In the genomic region with DNA sequence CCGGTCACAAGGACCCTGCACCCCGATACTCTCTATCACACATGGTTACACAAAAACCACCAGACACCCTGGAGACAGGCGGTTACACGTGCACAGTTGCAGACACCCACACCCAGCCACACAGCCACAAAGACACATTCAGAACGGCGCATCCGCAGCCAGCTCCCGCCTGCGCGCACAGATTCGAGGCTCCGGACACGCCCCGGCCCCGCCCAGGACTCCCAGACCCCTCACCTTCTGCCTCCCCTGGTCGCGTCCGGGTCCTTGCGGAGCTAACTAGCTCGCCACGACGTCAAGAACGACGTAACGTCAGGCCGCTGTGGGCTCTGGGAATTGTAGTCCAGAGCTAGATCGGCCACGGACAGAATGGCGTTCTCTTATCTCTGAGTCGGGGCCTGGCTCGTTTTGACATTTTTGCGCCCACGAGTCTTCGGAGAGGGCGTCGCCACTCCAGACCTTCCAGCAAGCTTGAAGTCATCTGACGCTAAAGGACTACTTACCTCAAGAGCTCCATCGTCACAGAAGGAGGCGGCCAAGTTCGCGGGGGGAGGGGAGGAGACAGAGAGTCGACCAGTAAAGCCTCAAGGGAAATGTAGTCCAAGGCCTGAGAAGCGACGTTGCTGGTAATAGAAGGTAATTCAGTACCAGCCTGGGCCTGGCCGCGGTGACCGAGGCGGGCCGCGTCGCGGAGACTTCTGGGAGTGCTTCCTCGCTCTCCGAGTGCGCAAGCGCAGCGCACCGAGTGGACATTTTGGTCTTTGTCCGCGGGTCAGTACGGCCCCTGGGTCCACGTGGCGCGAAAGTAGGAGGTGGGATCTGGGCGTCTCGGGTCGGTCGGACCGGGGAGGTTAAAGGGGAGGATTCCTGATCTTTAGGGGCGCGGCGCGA, we compare ENCODE assay signal across 1 cellular context.
A peak's percentile ranks its signal among the peaks of the same experiment; 100 is the strongest.
TF ChIP-seq lines count a peak whose summit lies in the region.

A gene (plus strand): TSS at position 719 of the 888 bp plus-strand sequence. CDS start 21,335 bp downstream, outside the sequence.
A gene (minus strand): TSS at position 278 of the 888 bp plus-strand sequence. CDS start 12,680 bp downstream, outside the sequence.

TF ChIP-seq in HepG2, 621 proteins besides CTCF, POLR2A, EP300 and RAD21 (continued from another document):
- TF ChIP-seq, protein P1, sequence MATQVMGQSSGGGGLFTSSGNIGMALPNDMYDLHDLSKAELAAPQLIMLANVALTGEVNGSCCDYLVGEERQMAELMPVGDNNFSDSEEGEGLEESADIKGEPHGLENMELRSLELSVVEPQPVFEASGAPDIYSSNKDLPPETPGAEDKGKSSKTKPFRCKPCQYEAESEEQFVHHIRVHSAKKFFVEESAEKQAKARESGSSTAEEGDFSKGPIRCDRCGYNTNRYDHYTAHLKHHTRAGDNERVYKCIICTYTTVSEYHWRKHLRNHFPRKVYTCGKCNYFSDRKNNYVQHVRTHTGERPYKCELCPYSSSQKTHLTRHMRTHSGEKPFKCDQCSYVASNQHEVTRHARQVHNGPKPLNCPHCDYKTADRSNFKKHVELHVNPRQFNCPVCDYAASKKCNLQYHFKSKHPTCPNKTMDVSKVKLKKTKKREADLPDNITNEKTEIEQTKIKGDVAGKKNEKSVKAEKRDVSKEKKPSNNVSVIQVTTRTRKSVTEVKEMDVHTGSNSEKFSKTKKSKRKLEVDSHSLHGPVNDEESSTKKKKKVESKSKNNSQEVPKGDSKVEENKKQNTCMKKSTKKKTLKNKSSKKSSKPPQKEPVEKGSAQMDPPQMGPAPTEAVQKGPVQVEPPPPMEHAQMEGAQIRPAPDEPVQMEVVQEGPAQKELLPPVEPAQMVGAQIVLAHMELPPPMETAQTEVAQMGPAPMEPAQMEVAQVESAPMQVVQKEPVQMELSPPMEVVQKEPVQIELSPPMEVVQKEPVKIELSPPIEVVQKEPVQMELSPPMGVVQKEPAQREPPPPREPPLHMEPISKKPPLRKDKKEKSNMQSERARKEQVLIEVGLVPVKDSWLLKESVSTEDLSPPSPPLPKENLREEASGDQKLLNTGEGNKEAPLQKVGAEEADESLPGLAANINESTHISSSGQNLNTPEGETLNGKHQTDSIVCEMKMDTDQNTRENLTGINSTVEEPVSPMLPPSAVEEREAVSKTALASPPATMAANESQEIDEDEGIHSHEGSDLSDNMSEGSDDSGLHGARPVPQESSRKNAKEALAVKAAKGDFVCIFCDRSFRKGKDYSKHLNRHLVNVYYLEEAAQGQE (IDR thresholded peaks at IDR 0.05; ENCODE audit: borderline replicate concordance in 1 of 2, low read depth in 1 of 2, low read length in 2 of 2): peak in 1 of 2 experiments; percentile 23; a peak in 1 of 4 replicates
- no peak for TF ChIP-seq KDM1A (CRISPR knock-in tag; IDR thresholded peaks at IDR 0.05)
- TF ChIP-seq, protein P2, sequence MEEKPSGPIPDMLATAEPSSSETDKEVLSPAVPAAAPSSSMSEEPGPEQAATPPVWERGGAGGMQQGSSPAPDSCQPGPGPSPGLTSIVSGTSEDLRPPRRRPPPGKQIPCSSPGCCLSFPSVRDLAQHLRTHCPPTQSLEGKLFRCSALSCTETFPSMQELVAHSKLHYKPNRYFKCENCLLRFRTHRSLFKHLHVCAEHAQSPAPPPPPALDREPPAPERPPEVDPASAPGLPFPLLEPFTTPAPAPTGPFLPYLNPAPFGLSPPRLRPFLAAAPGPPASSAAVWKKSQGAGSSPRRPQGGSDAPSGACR (CRISPR knock-in tag; IDR thresholded peaks at IDR 0.05): 0 out of 2 replicates have a peak, but pooled peaks have one; percentile 30
- no peak for TF ChIP-seq SMC3 (IDR thresholded peaks at IDR 0.05; ENCODE audit: low read length)
- no peak for TF ChIP-seq RFX3 (CRISPR knock-in tag; IDR thresholded peaks at IDR 0.05)
- TF ChIP-seq KDM3A (CRISPR knock-in tag; IDR thresholded peaks at IDR 0.05; ENCODE audit: low read depth): 0 out of 2 replicates have a peak, but pooled peaks have one; percentile 61
- TF ChIP-seq, protein P3, sequence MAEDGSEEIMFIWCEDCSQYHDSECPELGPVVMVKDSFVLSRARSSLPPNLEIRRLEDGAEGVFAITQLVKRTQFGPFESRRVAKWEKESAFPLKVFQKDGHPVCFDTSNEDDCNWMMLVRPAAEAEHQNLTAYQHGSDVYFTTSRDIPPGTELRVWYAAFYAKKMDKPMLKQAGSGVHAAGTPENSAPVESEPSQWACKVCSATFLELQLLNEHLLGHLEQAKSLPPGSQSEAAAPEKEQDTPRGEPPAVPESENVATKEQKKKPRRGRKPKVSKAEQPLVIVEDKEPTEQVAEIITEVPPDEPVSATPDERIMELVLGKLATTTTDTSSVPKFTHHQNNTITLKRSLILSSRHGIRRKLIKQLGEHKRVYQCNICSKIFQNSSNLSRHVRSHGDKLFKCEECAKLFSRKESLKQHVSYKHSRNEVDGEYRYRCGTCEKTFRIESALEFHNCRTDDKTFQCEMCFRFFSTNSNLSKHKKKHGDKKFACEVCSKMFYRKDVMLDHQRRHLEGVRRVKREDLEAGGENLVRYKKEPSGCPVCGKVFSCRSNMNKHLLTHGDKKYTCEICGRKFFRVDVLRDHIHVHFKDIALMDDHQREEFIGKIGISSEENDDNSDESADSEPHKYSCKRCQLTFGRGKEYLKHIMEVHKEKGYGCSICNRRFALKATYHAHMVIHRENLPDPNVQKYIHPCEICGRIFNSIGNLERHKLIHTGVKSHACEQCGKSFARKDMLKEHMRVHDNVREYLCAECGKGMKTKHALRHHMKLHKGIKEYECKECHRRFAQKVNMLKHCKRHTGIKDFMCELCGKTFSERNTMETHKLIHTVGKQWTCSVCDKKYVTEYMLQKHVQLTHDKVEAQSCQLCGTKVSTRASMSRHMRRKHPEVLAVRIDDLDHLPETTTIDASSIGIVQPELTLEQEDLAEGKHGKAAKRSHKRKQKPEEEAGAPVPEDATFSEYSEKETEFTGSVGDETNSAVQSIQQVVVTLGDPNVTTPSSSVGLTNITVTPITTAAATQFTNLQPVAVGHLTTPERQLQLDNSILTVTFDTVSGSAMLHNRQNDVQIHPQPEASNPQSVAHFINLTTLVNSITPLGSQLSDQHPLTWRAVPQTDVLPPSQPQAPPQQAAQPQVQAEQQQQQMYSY (CRISPR knock-in tag; IDR thresholded peaks at IDR 0.05): 0 out of 2 replicates have a peak, but pooled peaks have one; percentile 33
- no peak for TF ChIP-seq ZNF225 (CRISPR knock-in tag; IDR thresholded peaks at IDR 0.05)
- no peak for TF ChIP-seq MBD4 (IDR thresholded peaks at IDR 0.05; ENCODE audit: borderline replicate concordance, low read length)
- no peak for TF ChIP-seq SYNCRIP (IDR thresholded peaks at IDR 0.05; ENCODE audit: insufficient read depth, low read depth, low read length)
- no peak for TF ChIP-seq GABPA (IDR thresholded peaks at IDR 0.05; ENCODE audit: low read depth, low read length)
- TF ChIP-seq GABPA (CRISPR knock-in tag; IDR thresholded peaks at IDR 0.05; ENCODE audit: low read depth): peak; percentile 70; the same call in 1 of the 2 replicates
- 0 out of 2 replicates have a peak, but pooled peaks have one; percentile 37 for TF ChIP-seq RARA (CRISPR knock-in tag; IDR thresholded peaks at IDR 0.05)
- peak; percentile 88 for TF ChIP-seq HOXD1 (CRISPR knock-in tag; IDR thresholded peaks at IDR 0.05)
- peak; percentile 88 for TF ChIP-seq ASH2L (IDR thresholded peaks at IDR 0.05; ENCODE audit: insufficient read length, low read depth, low read length)
- peak; percentile 36; the same call in 1 of the 2 replicates for TF ChIP-seq NR2F6 (IDR thresholded peaks at IDR 0.05)
- peak; percentile 51 for TF ChIP-seq NR2F6 (CRISPR knock-in tag; IDR thresholded peaks at IDR 0.05)
- peak; percentile 86 for TF ChIP-seq ZBTB7B (CRISPR knock-in tag; IDR thresholded peaks at IDR 0.05)
- TF ChIP-seq, protein P4, sequence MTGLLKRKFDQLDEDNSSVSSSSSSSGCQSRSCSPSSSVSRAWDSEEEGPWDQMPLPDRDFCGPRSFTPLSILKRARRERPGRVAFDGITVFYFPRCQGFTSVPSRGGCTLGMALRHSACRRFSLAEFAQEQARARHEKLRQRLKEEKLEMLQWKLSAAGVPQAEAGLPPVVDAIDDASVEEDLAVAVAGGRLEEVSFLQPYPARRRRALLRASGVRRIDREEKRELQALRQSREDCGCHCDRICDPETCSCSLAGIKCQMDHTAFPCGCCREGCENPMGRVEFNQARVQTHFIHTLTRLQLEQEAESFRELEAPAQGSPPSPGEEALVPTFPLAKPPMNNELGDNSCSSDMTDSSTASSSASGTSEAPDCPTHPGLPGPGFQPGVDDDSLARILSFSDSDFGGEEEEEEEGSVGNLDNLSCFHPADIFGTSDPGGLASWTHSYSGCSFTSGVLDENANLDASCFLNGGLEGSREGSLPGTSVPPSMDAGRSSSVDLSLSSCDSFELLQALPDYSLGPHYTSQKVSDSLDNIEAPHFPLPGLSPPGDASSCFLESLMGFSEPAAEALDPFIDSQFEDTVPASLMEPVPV (CRISPR knock-in tag; IDR thresholded peaks at IDR 0.05): peak; percentile 15; the same call in 1 of the 2 replicates
- TF ChIP-seq ZNF749 (CRISPR knock-in tag; IDR thresholded peaks at IDR 0.05; ENCODE audit: borderline replicate concordance): no peak
- TF ChIP-seq, protein P5, sequence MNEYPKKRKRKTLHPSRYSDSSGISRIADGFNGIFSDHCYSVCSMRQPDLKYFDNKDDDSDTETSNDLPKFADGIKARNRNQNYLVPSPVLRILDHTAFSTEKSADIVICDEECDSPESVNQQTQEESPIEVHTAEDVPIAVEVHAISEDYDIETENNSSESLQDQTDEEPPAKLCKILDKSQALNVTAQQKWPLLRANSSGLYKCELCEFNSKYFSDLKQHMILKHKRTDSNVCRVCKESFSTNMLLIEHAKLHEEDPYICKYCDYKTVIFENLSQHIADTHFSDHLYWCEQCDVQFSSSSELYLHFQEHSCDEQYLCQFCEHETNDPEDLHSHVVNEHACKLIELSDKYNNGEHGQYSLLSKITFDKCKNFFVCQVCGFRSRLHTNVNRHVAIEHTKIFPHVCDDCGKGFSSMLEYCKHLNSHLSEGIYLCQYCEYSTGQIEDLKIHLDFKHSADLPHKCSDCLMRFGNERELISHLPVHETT (CRISPR knock-in tag; conservative IDR thresholded peaks at IDR 0.05): peak; percentile 48
- TF ChIP-seq JARID2 (CRISPR knock-in tag; IDR thresholded peaks at IDR 0.05; ENCODE audit: insufficient replicate concordance): no peak
- peak; percentile 80 for TF ChIP-seq SAP130 (CRISPR knock-in tag; IDR thresholded peaks at IDR 0.05; ENCODE audit: low read depth)
- no peak for TF ChIP-seq ZNF484 (CRISPR knock-in tag; IDR thresholded peaks at IDR 0.05; ENCODE audit: borderline replicate concordance, low read depth)
- no peak; the same call in 1 of the 2 replicates for TF ChIP-seq ZNF567 (CRISPR knock-in tag; IDR thresholded peaks at IDR 0.05; ENCODE audit: borderline replicate concordance)
- no peak for TF ChIP-seq MIER2 (CRISPR knock-in tag; IDR thresholded peaks at IDR 0.05)
- no peak; the same call in 1 of the 2 replicates for TF ChIP-seq FOXK2 (IDR thresholded peaks at IDR 0.05)
